In genomic region chr9:441131-441530, GRCh38 we compare ENCODE assay signal across 13 cellular contexts.
"Had no signal": no experiment of that assay in that cellular context is flagged by ENCODE, and none has a peak within 500 bp of the region (broad histone marks: within the 10 kb centered on the region; RNA-seq: fewer than 3 reads in every experiment).

No MANE protein-coding gene starts in this region.

- ATAC-seq: activated CD4-positive, alpha-beta T cell treated with anti-CD3 and anti-CD28 coated beads for 36 hours; left colon; pancreas had no signal

- H3K4me3 Mint-ChIP-seq: activated CD4-positive, alpha-beta T cell treated with anti-CD3 and anti-CD28 coated beads for 36 hours; dendritic cell treated with granulocyte-macrophage colony-stimulating factor and Interleukin-4, amounts not matched to agents 40 ng/mL and 50 ng/mL, for 4 days; mesothelial cell of epicardium had no signal

- H3K36me3 ChIP-seq: pancreas, sigmoid colon had no signal

- H3K27me3 Mint-ChIP-seq: activated CD4-positive, alpha-beta T cell treated with anti-CD3 and anti-CD28 coated beads for 36 hours; dendritic cell treated with granulocyte-macrophage colony-stimulating factor and Interleukin-4, amounts not matched to agents 40 ng/mL and 50 ng/mL, for 4 days had no signal

- H3K27ac Mint-ChIP-seq: activated T-helper 2 cell treated with anti-CD3 and anti-CD28 coated beads, Interferon-gamma antibody, Interleukin-2, Interleukin-4, amounts not matched to agents 10 μg/mL and 5 μg/mL and 100 μg/mL, durations not matched to agents 14 hours and 24 hours and 36 hours; dendritic cell treated with granulocyte-macrophage colony-stimulating factor and Interleukin-4, amounts not matched to agents 40 ng/mL and 50 ng/mL, for 4 days had no signal

- H3K9me3 ChIP-seq: pancreas, sigmoid colon, spleen had no signal

- H3K9me3 Mint-ChIP-seq: activated T-helper 2 cell treated with anti-CD3 and anti-CD28 coated beads, Interferon-gamma antibody, Interleukin-2, Interleukin-4, amounts not matched to agents 10 μg/mL and 5 μg/mL and 100 μg/mL, durations not matched to agents 14 hours and 24 hours and 36 hours; dendritic cell treated with granulocyte-macrophage colony-stimulating factor and Interleukin-4, amounts not matched to agents 40 ng/mL and 50 ng/mL, for 4 days; mesothelial cell of epicardium had no signal

- H3K4me1 ChIP-seq: pancreas had no signal

- DNase-seq: activated CD4-positive, alpha-beta T cell treated with anti-CD3 and anti-CD28 coated beads for 36 hours; aorta; foreskin melanocyte; head of caudate nucleus; left colon; pancreas; sigmoid colon; spleen had no signal

- H3K4me3 ChIP-seq: lung, pancreas, sigmoid colon, spleen had no signal

- H3K27me3 ChIP-seq: pancreas, sigmoid colon, spleen had no signal

- H3K27ac ChIP-seq: epithelial cell of prostate, pancreas, spleen had no signal
